1 cellular context compared by ENCODE assay signal in the genomic region with DNA sequence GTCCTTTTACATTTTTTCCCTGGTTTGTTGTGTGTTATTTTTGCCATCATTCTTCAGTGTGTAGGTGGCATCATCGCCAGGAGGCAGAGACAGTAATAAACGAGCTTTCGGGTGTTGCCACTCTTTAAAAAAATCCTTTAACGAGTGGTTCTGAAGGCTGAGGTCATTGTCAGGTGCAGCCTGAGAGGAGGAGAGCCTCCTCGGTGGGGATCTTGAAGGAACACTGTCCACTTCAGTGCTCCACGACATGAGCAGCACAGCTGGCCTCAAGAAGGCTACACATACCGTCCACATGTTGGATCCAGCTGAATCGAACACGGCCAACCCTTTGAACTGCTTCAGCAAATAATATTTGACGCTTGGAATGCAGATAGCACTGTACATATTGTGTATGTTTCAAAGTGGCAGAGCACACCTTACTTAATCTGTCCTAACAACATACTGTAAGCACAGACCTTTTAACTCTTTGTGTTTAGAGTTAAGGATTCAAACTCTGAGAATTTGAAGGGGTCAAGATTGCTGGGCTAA.
TF ChIP-seq lines count a peak whose summit lies in the region.

No MANE protein-coding gene starts in this region.

TF ChIP-seq in HepG2, 621 proteins besides CTCF, POLR2A, EP300 and RAD21 (continued from another document and continues in another):
- TF ChIP-seq, protein P1, sequence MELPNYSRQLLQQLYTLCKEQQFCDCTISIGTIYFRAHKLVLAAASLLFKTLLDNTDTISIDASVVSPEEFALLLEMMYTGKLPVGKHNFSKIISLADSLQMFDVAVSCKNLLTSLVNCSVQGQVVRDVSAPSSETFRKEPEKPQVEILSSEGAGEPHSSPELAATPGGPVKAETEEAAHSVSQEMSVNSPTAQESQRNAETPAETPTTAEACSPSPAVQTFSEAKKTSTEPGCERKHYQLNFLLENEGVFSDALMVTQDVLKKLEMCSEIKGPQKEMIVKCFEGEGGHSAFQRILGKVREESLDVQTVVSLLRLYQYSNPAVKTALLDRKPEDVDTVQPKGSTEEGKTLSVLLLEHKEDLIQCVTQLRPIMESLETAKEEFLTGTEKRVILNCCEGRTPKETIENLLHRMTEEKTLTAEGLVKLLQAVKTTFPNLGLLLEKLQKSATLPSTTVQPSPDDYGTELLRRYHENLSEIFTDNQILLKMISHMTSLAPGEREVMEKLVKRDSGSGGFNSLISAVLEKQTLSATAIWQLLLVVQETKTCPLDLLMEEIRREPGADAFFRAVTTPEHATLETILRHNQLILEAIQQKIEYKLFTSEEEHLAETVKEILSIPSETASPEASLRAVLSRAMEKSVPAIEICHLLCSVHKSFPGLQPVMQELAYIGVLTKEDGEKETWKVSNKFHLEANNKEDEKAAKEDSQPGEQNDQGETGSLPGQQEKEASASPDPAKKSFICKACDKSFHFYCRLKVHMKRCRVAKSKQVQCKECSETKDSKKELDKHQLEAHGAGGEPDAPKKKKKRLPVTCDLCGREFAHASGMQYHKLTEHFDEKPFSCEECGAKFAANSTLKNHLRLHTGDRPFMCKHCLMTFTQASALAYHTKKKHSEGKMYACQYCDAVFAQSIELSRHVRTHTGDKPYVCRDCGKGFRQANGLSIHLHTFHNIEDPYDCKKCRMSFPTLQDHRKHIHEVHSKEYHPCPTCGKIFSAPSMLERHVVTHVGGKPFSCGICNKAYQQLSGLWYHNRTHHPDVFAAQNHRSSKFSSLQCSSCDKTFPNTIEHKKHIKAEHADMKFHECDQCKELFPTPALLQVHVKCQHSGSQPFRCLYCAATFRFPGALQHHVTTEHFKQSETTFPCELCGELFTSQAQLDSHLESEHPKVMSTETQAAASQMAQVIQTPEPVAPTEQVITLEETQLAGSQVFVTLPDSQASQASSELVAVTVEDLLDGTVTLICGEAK (IDR thresholded peaks at IDR 0.05), result no peak
- TF ChIP-seq, protein P1 (CRISPR knock-in tag; IDR thresholded peaks at IDR 0.05), result peak; percentile 43; the same call in 1 of the 2 replicates
- TF ChIP-seq GLI4 (CRISPR knock-in tag; IDR thresholded peaks at IDR 0.05; ENCODE audit: borderline replicate concordance) (0 out of 2 replicates have a peak, but pooled peaks have one; percentile 67), MIER2 (CRISPR knock-in tag; IDR thresholded peaks at IDR 0.05) (peak; percentile 85), SIX1 (CRISPR knock-in tag; IDR thresholded peaks at IDR 0.05; ENCODE audit: borderline replicate concordance) (peak; percentile 68; the same call in 1 of the 2 replicates), MZF1 (CRISPR knock-in tag; IDR thresholded peaks at IDR 0.05; ENCODE audit: borderline replicate concordance) (no peak), ZNF670 (CRISPR knock-in tag; IDR thresholded peaks at IDR 0.05; ENCODE audit: borderline replicate concordance) (peak; percentile 80; the same call in 1 of the 2 replicates), ARHGAP35 (CRISPR knock-in tag; IDR thresholded peaks at IDR 0.05; ENCODE audit: borderline replicate concordance) (peak; percentile 81), CENPX (CRISPR knock-in tag; IDR thresholded peaks at IDR 0.05) (no peak), ETV6 (CRISPR knock-in tag; conservative IDR thresholded peaks at IDR 0.05) (no peak), ZNF3 (CRISPR knock-in tag; IDR thresholded peaks at IDR 0.05) (no peak), ZNF879 (CRISPR knock-in tag; IDR thresholded peaks at IDR 0.05) (no peak), MTF2 (CRISPR knock-in tag; IDR thresholded peaks at IDR 0.05; ENCODE audit: borderline replicate concordance) (no peak), ATF7 (IDR thresholded peaks at IDR 0.05) (no peak), ATF7 (CRISPR knock-in tag; IDR thresholded peaks at IDR 0.05) (peak; percentile 50; the same call in 1 of the 2 replicates), ZNF17 (CRISPR knock-in tag; IDR thresholded peaks at IDR 0.05) (no peak), EED (CRISPR knock-in tag; IDR thresholded peaks at IDR 0.05) (no peak), ZFP1 (CRISPR knock-in tag; IDR thresholded peaks at IDR 0.05) (peak; percentile 93; the same call in 1 of the 2 replicates), ZNF781 (CRISPR knock-in tag; IDR thresholded peaks at IDR 0.05; ENCODE audit: borderline replicate concordance, not compliant biosample characterization) (peak; percentile 67), NFIB (CRISPR knock-in tag; IDR thresholded peaks at IDR 0.05; ENCODE audit: borderline replicate concordance) (no peak), CC2D1A (CRISPR knock-in tag; IDR thresholded peaks at IDR 0.05) (no peak), ZNF660 (CRISPR knock-in tag; IDR thresholded peaks at IDR 0.05; ENCODE audit: borderline replicate concordance, low read depth) (no peak), HES4 (CRISPR knock-in tag; IDR thresholded peaks at IDR 0.05; ENCODE audit: borderline replicate concordance) (no peak), ZNF501 (CRISPR knock-in tag; IDR thresholded peaks at IDR 0.05) (no peak; the same call in none of the 2 replicates), SIN3B (IDR thresholded peaks at IDR 0.05; ENCODE audit: low read length) (0 out of 2 replicates have a peak, but pooled peaks have one; percentile 41), SNAI1 (CRISPR knock-in tag; IDR thresholded peaks at IDR 0.05; ENCODE audit: borderline replicate concordance) (no peak), ZNF354B (CRISPR knock-in tag; IDR thresholded peaks at IDR 0.05) (peak; percentile 90; the same call in 1 of the 2 replicates), NFE2L2 (IDR thresholded peaks at IDR 0.05; ENCODE audit: low read length) (no peak)
- TF ChIP-seq, protein P2, sequence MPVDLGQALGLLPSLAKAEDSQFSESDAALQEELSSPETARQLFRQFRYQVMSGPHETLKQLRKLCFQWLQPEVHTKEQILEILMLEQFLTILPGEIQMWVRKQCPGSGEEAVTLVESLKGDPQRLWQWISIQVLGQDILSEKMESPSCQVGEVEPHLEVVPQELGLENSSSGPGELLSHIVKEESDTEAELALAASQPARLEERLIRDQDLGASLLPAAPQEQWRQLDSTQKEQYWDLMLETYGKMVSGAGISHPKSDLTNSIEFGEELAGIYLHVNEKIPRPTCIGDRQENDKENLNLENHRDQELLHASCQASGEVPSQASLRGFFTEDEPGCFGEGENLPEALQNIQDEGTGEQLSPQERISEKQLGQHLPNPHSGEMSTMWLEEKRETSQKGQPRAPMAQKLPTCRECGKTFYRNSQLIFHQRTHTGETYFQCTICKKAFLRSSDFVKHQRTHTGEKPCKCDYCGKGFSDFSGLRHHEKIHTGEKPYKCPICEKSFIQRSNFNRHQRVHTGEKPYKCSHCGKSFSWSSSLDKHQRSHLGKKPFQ (CRISPR knock-in tag; IDR thresholded peaks at IDR 0.05; ENCODE audit: insufficient replicate concordance), result peak; percentile 81
- TF ChIP-seq, protein P3, sequence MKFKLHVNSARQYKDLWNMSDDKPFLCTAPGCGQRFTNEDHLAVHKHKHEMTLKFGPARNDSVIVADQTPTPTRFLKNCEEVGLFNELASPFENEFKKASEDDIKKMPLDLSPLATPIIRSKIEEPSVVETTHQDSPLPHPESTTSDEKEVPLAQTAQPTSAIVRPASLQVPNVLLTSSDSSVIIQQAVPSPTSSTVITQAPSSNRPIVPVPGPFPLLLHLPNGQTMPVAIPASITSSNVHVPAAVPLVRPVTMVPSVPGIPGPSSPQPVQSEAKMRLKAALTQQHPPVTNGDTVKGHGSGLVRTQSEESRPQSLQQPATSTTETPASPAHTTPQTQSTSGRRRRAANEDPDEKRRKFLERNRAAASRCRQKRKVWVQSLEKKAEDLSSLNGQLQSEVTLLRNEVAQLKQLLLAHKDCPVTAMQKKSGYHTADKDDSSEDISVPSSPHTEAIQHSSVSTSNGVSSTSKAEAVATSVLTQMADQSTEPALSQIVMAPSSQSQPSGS (CRISPR knock-in tag; IDR thresholded peaks at IDR 0.05), result peak; percentile 86
- TF ChIP-seq, protein P4, sequence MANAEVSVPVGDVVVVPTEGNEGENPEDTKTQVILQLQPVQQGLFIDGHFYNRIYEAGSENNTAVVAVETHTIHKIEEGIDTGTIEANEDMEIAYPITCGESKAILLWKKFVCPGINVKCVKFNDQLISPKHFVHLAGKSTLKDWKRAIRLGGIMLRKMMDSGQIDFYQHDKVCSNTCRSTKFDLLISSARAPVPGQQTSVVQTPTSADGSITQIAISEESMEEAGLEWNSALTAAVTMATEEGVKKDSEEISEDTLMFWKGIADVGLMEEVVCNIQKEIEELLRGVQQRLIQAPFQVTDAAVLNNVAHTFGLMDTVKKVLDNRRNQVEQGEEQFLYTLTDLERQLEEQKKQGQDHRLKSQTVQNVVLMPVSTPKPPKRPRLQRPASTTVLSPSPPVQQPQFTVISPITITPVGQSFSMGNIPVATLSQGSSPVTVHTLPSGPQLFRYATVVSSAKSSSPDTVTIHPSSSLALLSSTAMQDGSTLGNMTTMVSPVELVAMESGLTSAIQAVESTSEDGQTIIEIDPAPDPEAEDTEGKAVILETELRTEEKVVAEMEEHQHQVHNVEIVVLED (CRISPR knock-in tag; IDR thresholded peaks at IDR 0.05; ENCODE audit: borderline replicate concordance), result peak; percentile 67
- TF ChIP-seq, protein P5, sequence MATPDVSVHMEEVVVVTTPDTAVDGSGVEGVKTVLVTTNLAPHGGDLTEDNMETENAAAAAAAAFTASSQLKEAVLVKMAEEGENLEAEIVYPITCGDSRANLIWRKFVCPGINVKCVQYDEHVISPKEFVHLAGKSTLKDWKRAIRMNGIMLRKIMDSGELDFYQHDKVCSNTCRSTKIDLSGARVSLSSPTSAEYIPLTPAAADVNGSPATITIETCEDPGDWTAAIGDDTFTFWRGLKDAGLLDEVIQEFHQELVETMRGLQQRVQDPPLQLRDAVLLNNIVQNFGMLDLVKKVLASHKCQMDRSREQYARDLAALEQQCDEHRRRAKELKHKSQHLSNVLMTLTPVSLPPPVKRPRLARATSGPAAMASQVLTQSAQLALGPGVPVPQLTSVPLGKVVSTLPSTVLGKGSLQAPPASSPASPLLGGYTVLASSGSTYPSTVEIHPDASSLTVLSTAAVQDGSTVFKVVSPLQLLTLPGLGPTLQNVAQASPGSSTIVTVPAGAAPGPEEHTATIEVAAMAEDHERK (CRISPR knock-in tag; IDR thresholded peaks at IDR 0.05; ENCODE audit: low read depth), result no peak
- TF ChIP-seq, protein P6, sequence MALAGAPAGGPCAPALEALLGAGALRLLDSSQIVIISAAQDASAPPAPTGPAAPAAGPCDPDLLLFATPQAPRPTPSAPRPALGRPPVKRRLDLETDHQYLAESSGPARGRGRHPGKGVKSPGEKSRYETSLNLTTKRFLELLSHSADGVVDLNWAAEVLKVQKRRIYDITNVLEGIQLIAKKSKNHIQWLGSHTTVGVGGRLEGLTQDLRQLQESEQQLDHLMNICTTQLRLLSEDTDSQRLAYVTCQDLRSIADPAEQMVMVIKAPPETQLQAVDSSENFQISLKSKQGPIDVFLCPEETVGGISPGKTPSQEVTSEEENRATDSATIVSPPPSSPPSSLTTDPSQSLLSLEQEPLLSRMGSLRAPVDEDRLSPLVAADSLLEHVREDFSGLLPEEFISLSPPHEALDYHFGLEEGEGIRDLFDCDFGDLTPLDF (CRISPR knock-in tag; IDR thresholded peaks at IDR 0.05), result no peak
- TF ChIP-seq, protein P7, sequence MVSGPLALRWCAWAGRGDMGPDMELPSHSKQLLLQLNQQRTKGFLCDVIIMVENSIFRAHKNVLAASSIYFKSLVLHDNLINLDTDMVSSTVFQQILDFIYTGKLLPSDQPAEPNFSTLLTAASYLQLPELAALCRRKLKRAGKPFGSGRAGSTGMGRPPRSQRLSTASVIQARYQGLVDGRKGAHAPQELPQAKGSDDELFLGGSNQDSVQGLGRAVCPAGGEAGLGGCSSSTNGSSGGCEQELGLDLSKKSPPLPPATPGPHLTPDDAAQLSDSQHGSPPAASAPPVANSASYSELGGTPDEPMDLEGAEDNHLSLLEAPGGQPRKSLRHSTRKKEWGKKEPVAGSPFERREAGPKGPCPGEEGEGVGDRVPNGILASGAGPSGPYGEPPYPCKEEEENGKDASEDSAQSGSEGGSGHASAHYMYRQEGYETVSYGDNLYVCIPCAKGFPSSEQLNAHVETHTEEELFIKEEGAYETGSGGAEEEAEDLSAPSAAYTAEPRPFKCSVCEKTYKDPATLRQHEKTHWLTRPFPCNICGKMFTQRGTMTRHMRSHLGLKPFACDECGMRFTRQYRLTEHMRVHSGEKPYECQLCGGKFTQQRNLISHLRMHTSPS (CRISPR knock-in tag; IDR thresholded peaks at IDR 0.05; ENCODE audit: low read depth), result peak; percentile 65
- TF ChIP-seq, protein P8, sequence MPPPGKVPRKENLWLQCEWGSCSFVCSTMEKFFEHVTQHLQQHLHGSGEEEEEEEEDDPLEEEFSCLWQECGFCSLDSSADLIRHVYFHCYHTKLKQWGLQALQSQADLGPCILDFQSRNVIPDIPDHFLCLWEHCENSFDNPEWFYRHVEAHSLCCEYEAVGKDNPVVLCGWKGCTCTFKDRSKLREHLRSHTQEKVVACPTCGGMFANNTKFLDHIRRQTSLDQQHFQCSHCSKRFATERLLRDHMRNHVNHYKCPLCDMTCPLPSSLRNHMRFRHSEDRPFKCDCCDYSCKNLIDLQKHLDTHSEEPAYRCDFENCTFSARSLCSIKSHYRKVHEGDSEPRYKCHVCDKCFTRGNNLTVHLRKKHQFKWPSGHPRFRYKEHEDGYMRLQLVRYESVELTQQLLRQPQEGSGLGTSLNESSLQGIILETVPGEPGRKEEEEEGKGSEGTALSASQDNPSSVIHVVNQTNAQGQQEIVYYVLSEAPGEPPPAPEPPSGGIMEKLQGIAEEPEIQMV (CRISPR knock-in tag; IDR thresholded peaks at IDR 0.05; ENCODE audit: low read depth), result peak; percentile 82; the same call in 1 of the 2 replicates
- TF ChIP-seq, protein P9, sequence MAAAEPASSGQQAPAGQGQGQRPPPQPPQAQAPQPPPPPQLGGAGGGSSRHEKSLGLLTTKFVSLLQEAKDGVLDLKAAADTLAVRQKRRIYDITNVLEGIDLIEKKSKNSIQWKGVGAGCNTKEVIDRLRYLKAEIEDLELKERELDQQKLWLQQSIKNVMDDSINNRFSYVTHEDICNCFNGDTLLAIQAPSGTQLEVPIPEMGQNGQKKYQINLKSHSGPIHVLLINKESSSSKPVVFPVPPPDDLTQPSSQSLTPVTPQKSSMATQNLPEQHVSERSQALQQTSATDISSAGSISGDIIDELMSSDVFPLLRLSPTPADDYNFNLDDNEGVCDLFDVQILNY (CRISPR knock-in tag; conservative IDR thresholded peaks at IDR 0.05), result no peak; the same call in 1 of the 2 replicates
